ENCODE assay signal across 22 cellular contexts in genomic region chr4:48967626-48968025, GRCh38. TPM values are rescaled to one million over a fixed set of nuclear protein-coding genes. Genes with fewer than 3 reads are reported as not detected.
DNase-seq lines count a peak whose midpoint lies in the region; ATAC-seq and TF ChIP-seq lines count a peak whose summit lies in the region.
"Had no signal": no experiment of that assay in that cellular context is flagged by ENCODE, and none has a peak within 500 bp of the region (broad histone marks: within the 10 kb centered on the region; RNA-seq: fewer than 3 reads in every experiment).

No MANE protein-coding gene starts in this region.

- ATAC-seq in Right ventricle myocardium superior (ENCODE audit: poor library complexity), result no peak
- ATAC-seq: gastrocnemius medialis, left colon had no signal

- intact Hi-C loops in Right ventricle myocardium superior (cut with DNase I), result loop anchor here (10.0 kb wide), 1 partner anchor 523 kb away; no protein-coding TSS in a partner anchor
- intact Hi-C loops in posterior cingulate gyrus (cut with DNase I), result loop anchor here (10.0 kb wide), 1 partner anchor 623 kb away; the partner anchor contains the start of gene SLAIN2

- DNase-seq in G401 (ENCODE audit: low spot score) (peak; percentile 70), NCI-H446 (lab: John Stamatoyannopoulos, UW) (peak; percentile 8 to 49), choroid plexus epithelial cell (ENCODE audit: low read depth) (peak; percentile 64), left kidney (ENCODE audit: low read depth, low spot score) (peak; percentile 41), Right ventricle myocardium superior (no peak), NK-92 (lab: John Stamatoyannopoulos, UW; ENCODE audit: unreplicated experiment) (no peak), posterior cingulate gyrus (no peak)
- no peak for DNase-seq in activated T-cell treated with anti-CD3 and anti-CD28 coated beads, Interleukin-2, amount 50 U/mL, for 1 hour
- DNase-seq: activated CD4-positive, alpha-beta T cell treated with anti-CD3 and anti-CD28 coated beads, Interleukin-2, amount 10 ng/mL, durations not matched to agents 24 days and 14 days; activated CD8-positive, alpha-beta memory T cell treated with anti-CD3 and anti-CD28 coated beads, Interleukin-2, amount 50 U/mL, for 48 hours; aorta; CD4-positive, CD25-positive, alpha-beta regulatory T cell; DMS79; endodermal cell; gastrocnemius medialis; left colon; NCI-H187 treated with DMSO at 0.1 percent for 48 hours; stimulated activated CD4-positive, alpha-beta T cell treated with anti-CD3 and anti-CD28 coated beads, Interleukin-15, amount 100 ng/mL, for 24 hours; SW 1271; uterus had no signal

- no peak for TF ChIP-seq CTCF in choroid plexus epithelial cell (conservative IDR thresholded peaks at IDR 0.05; ENCODE audit: low read depth, low read length)

- in situ Hi-C loops in G401 (cut with HindIII; ENCODE audit: low sequenced_read_pairs), result no loop called here

- H3K4me3 ChIP-seq in choroid plexus epithelial cell (ENCODE audit: low read depth, low read length), result no peak overlapping the region
- H3K4me3 ChIP-seq: gastrocnemius medialis, HAP-1, uterus had no signal

RNA-seq across cellular contexts. Expression of gene CWH43, which starts 18.4 kb away (rescaled TPM):
- total RNA-seq in G401 (2014; rRNA removed; shearing (Covaris generic)), result not detected in 2 replicates
- not detected for total RNA-seq in Right ventricle myocardium superior
- total RNA-seq: activated CD4-positive, alpha-beta T cell treated with anti-CD3 and anti-CD28 coated beads, Interleukin-2, amount 10 ng/mL, durations not matched to agents 24 days and 14 days; aorta; CD4-positive, CD25-positive, alpha-beta regulatory T cell; endodermal cell; mononuclear cell had no signal

Comparison
In these comparisons a context has a peak if more than half of its experiments do, and no peak if none do; other contexts are left out.
1. DNase-seq: peak in G401 (single experiment), NCI-H446 (2 of 2), choroid plexus epithelial cell (single experiment) and left kidney (single experiment); none in activated T-cell treated with anti-CD3 and anti-CD28 coated beads, Interleukin-2, amount 50 U/mL, for 1 hour (single experiment), Right ventricle myocardium superior (single experiment), NK-92 (single experiment) and posterior cingulate gyrus (0 of 10).